13 cellular contexts compared by ENCODE assay signal in genomic region chr14:58882577-58883018, GRCh38.
A peak's percentile ranks its signal among the peaks of the same experiment; 100 is the strongest.
DNase-seq lines count a peak whose midpoint lies in the region; ATAC-seq and TF ChIP-seq lines count a peak whose summit lies in the region.
"Had no signal": no experiment of that assay in that cellular context is flagged by ENCODE, and none has a peak within 500 bp of the region (broad histone marks: within the 10 kb centered on the region; RNA-seq: fewer than 3 reads in every experiment).

No MANE protein-coding gene starts in this region.

- no peaks in the 10 kb centered on the region for H4K20me1 ChIP-seq in hepatocyte (ENCODE audit: insufficient read depth, poor library complexity, severe bottlenecking)

- H3K9me3 Mint-ChIP-seq in Caco-2 (ENCODE audit: unreplicated experiment): no peaks in the 10 kb centered on the region
- H3K9me3 Mint-ChIP-seq in activated naive CD4-positive, alpha-beta T cell treated with anti-CD3 and anti-CD28 coated beads, Interleukin-2, amount 10 ng/mL, durations not matched to agents 7 days and 5 days: no peaks in the 10 kb centered on the region
- H3K9me3 Mint-ChIP-seq: activated CD4-positive, alpha-beta T cell treated with anti-CD3 and anti-CD28 coated beads, Interleukin-2, amount 10 ng/mL, durations not matched to agents 24 days and 14 days had no signal

- CTCF ChIA-PET in Caco-2 (lab: Charles Lee): no interaction called here
- CTCF ChIA-PET in activated naive CD4-positive, alpha-beta T cell treated with anti-CD3 and anti-CD28 coated beads, Interleukin-2, amount 10 ng/mL, durations not matched to agents 7 days and 5 days (lab: Charles Lee): no interaction called here

- no peaks in the 10 kb centered on the region for H3K27me3 ChIP-seq in MG63
- H3K27me3 ChIP-seq in hepatocyte: no peaks in the 10 kb centered on the region
- H3K27me3 ChIP-seq in Caco-2 (replicated peaks; ENCODE audit: control insufficient read depth, insufficient read depth, low read length): no peaks in the 10 kb centered on the region
- H3K27me3 ChIP-seq in aorta (ENCODE audit: control insufficient read depth in 1 of 2, insufficient read depth in 2 of 2, low read length in 1 of 2): no peaks in the 10 kb centered on the region

- BruUV-seq in Caco-2 (replicated peaks; lab: Mats Ljungman, UMichigan): no TSS peak

- H3K4me2 ChIP-seq in hepatocyte: no peak overlapping the region

- H3K79me2 ChIP-seq in hepatocyte: no peaks in the 10 kb centered on the region

- H3K36me3 ChIP-seq in MG63 (no peaks in the 10 kb centered on the region), hepatocyte (replicated peaks; ENCODE audit: insufficient read depth, low read depth) (no peaks in the 10 kb centered on the region), Caco-2 (ENCODE audit: control insufficient read depth, insufficient read depth, low read length) (no peaks in the 10 kb centered on the region), aorta (ENCODE audit: control insufficient read depth in 1 of 2, insufficient read depth in 2 of 2, low read length in 1 of 2) (no peaks in the 10 kb centered on the region)
- H3K36me3 ChIP-seq: thoracic aorta had no signal

- POLR2A ChIA-PET in Caco-2 (lab: Charles Lee): no interaction called here

- no peak overlapping the region for H2AFZ ChIP-seq in hepatocyte

- ATAC-seq in aorta (ENCODE audit: low FRiP score) (no peak), GM19452 (IDR thresholded peaks at IDR 0.05; ENCODE audit: unreplicated experiment) (no peak)
- ATAC-seq: T-cell had no signal

- H3K4me1 Mint-ChIP-seq in Caco-2 (ENCODE audit: low read depth, unreplicated experiment): no peaks in the 10 kb centered on the region
- H3K4me1 Mint-ChIP-seq in activated naive CD4-positive, alpha-beta T cell treated with anti-CD3 and anti-CD28 coated beads, Interleukin-2, amount 10 ng/mL, durations not matched to agents 7 days and 5 days: no peaks in the 10 kb centered on the region
- H3K4me1 Mint-ChIP-seq: activated CD4-positive, alpha-beta T cell treated with anti-CD3 and anti-CD28 coated beads, Interleukin-2, amount 10 ng/mL, durations not matched to agents 24 days and 14 days; T-cell had no signal

- TF ChIP-seq CTCF in hepatocyte (IDR thresholded peaks at IDR 0.05; ENCODE audit: poor library complexity) (no peak), Caco-2 (IDR thresholded peaks at IDR 0.05; ENCODE audit: insufficient read depth in 1 of 2, low read depth in 1 of 2, low read length in 1 of 2, severe bottlenecking in 1 of 2, unreplicated experiment in 1 of 2) (no peak)

- DNase-seq in DMS 273 (lab: John Stamatoyannopoulos, UW; ENCODE audit: unreplicated experiment) (peak; percentile 90), MG63 (peak; percentile 42), RPMI7951 (ENCODE audit: low read depth) (peak; percentile 25), hepatocyte (ENCODE audit: low spot score) (peak; percentile 17), Caco-2 (no peak), aorta (no peak)
- no peak for DNase-seq in activated naive CD4-positive, alpha-beta T cell treated with anti-CD3 and anti-CD28 coated beads, Interleukin-2, amount 10 ng/mL, durations not matched to agents 7 days and 5 days
- DNase-seq: activated CD4-positive, alpha-beta T cell treated with anti-CD3 and anti-CD28 coated beads, Interleukin-2, amount 10 ng/mL, durations not matched to agents 24 days and 14 days; dermis blood vessel endothelial cell; NCI-H510A; T-cell had no signal

- H3K27me3 Mint-ChIP-seq in Caco-2 (ENCODE audit: insufficient read depth, unreplicated experiment): peaks cover 2% of the 10 kb centered on the region
- peaks cover 4% of the 10 kb centered on the region for H3K27me3 Mint-ChIP-seq in activated naive CD4-positive, alpha-beta T cell treated with anti-CD3 and anti-CD28 coated beads, Interleukin-2, amount 10 ng/mL, durations not matched to agents 7 days and 5 days

- H3K4me1 ChIP-seq in hepatocyte (ENCODE audit: insufficient read depth) (no peaks in the 10 kb centered on the region), Caco-2 (no peaks in the 10 kb centered on the region), aorta (ENCODE audit: control insufficient read depth in 1 of 2, insufficient read depth in 2 of 2, low read length in 2 of 2) (no peaks in the 10 kb centered on the region)

- no peak overlapping the region for H3K4me3 Mint-ChIP-seq in Caco-2 (ENCODE audit: unreplicated experiment)
- H3K4me3 Mint-ChIP-seq in activated naive CD4-positive, alpha-beta T cell treated with anti-CD3 and anti-CD28 coated beads, Interleukin-2, amount 10 ng/mL, durations not matched to agents 7 days and 5 days: no peak overlapping the region
- H3K4me3 Mint-ChIP-seq: activated CD4-positive, alpha-beta T cell treated with anti-CD3 and anti-CD28 coated beads, Interleukin-2, amount 10 ng/mL, durations not matched to agents 24 days and 14 days; T-cell had no signal

- H3K27ac Mint-ChIP-seq in Caco-2 (ENCODE audit: unreplicated experiment): no peak overlapping the region
- H3K27ac Mint-ChIP-seq in activated naive CD4-positive, alpha-beta T cell treated with anti-CD3 and anti-CD28 coated beads, Interleukin-2, amount 10 ng/mL, durations not matched to agents 7 days and 5 days: no peak overlapping the region
- H3K27ac Mint-ChIP-seq: activated CD4-positive, alpha-beta T cell treated with anti-CD3 and anti-CD28 coated beads, Interleukin-2, amount 10 ng/mL, durations not matched to agents 24 days and 14 days; T-cell had no signal

- no peaks in the 10 kb centered on the region for H3K36me3 Mint-ChIP-seq in Caco-2 (ENCODE audit: insufficient read depth, unreplicated experiment)
- no peaks in the 10 kb centered on the region for H3K36me3 Mint-ChIP-seq in activated naive CD4-positive, alpha-beta T cell treated with anti-CD3 and anti-CD28 coated beads, Interleukin-2, amount 10 ng/mL, durations not matched to agents 7 days and 5 days
- H3K36me3 Mint-ChIP-seq: T-cell had no signal

- no peaks in the 10 kb centered on the region for H3K9me2 ChIP-seq in hepatocyte (replicated peaks; ENCODE audit: insufficient read depth)

- H3K9me3 ChIP-seq in MG63 (no peaks in the 10 kb centered on the region), hepatocyte (ENCODE audit: low read depth) (no peaks in the 10 kb centered on the region), Caco-2 (no peaks in the 10 kb centered on the region), aorta (ENCODE audit: control insufficient read depth, low read length) (no peaks in the 10 kb centered on the region)
- H3K9me3 ChIP-seq: thoracic aorta had no signal

- intact Hi-C loops in Caco-2 (cut with micrococcal nuclease; ENCODE audit: unreplicated experiment): no loop called here
- intact Hi-C loops in aorta (cut with DNase I): no loop called here

- 43% methylated on average over 4 of the region's 4 CpGs for WGBS in hepatocyte (ENCODE audit: low lambda C conversion rate, missing lambda C conversion rate)
- WGBS in aorta, 2 donors: 48 to 62% methylated on average over 4 of the region's 4 CpGs

- H3K4me3 ChIP-seq in MG63 (no peak overlapping the region), hepatocyte (no peak overlapping the region), Caco-2 (ENCODE audit: low read depth, low read length) (no peak overlapping the region), aorta (ENCODE audit: low read length in 2 of 2) (no peak overlapping the region)
- H3K4me3 ChIP-seq: thoracic aorta had no signal

- no peak overlapping the region for H3K27ac ChIP-seq in hepatocyte
- no peak overlapping the region for H3K27ac ChIP-seq in aorta (ENCODE audit: low read depth in 1 of 2, low read length in 2 of 2)
- H3K27ac ChIP-seq: thoracic aorta had no signal

Comparison
In these comparisons a context has a peak if more than half of its experiments do, and no peak if none do; other contexts are left out.
1. DNase-seq: peak in DMS 273 (single experiment), MG63 (single experiment), RPMI7951 (single experiment) and hepatocyte (single experiment); none in Caco-2 (0 of 2), activated naive CD4-positive, alpha-beta T cell treated with anti-CD3 and anti-CD28 coated beads, Interleukin-2, amount 10 ng/mL, durations not matched to agents 7 days and 5 days (single experiment) and aorta (0 of 2).